Comparison of ENCODE assay signal across 8 cellular contexts in genomic region chr15:69394556-69395282, GRCh38. TPM values are rescaled to one million over a fixed set of nuclear protein-coding genes. Genes with fewer than 3 reads are reported as not detected.
DNase-seq lines count a peak whose midpoint lies in the region; ATAC-seq and TF ChIP-seq lines count a peak whose summit lies in the region.

No MANE protein-coding gene starts in this region.

- no peaks in the 10 kb centered on the region for H3K79me1 ChIP-seq in H9 (ENCODE audit: insufficient read depth, low read depth, low read length, poor library complexity, severe bottlenecking)

- H3K9ac ChIP-seq in H9 (ENCODE audit: extremely low read depth, insufficient read length, low read length): no peak overlapping the region

- no peak overlapping the region for H4K91ac ChIP-seq in H9 (ENCODE audit: insufficient read length, low read depth, low read length)

- WGBS in H9 (ENCODE audit: extremely low coverage, insufficient read length, low lambda C conversion rate): no CpG with 5 or more reads among the region's 36 CpGs

- H3T11ph ChIP-seq in H9 (ENCODE audit: low read length): no peak overlapping the region

- H3K27me3 Mint-ChIP-seq in H9 (ENCODE audit: low read depth): peaks cover 11% of the 10 kb centered on the region

- no peak overlapping the region for H3K4ac ChIP-seq in H9 (ENCODE audit: low read depth, low read length)

- no peaks in the 10 kb centered on the region for H3K27me3 ChIP-seq in H9 (ENCODE audit: insufficient read depth, low read length)
- no peaks in the 10 kb centered on the region for H3K27me3 ChIP-seq in dorsolateral prefrontal cortex
- no peaks in the 10 kb centered on the region for H3K27me3 ChIP-seq in lower lobe of right lung (ENCODE audit: low read depth)

- no peak overlapping the region for H3K23ac ChIP-seq in H9 (ENCODE audit: insufficient read length, low read depth, low read length)

- DNase-seq in Caki2 (ENCODE audit: low read depth): peak; percentile 78
- DNase-seq in H9: peak; percentile 91
- DNase-seq in NCI-H526 treated with DMSO at 0.1 percent for 48 hours (lab: John Stamatoyannopoulos, UW): peak; percentile 35
- peak; percentile 91 to 93 for DNase-seq in activated CD4-positive, alpha-beta T cell treated with anti-CD3 and anti-CD28 coated beads, Interleukin-2, amount 50 U/mL, for 48 hours
- peak; percentile 77 to 91 (median 84) for DNase-seq in dorsolateral prefrontal cortex
- peak; percentile 87 for DNase-seq in lower lobe of right lung
- DNase-seq in stimulated activated CD4-positive, alpha-beta T cell treated with anti-CD3 and anti-CD28 coated beads, TNF-alpha, amount 100 ng/mL, for 48 hours (ENCODE audit: low read depth in 3 of 3): peak; percentile 70 to 78 (median 75)

- H4K20me1 ChIP-seq in H9 (ENCODE audit: control insufficient read depth, insufficient read depth, insufficient read length): no peaks in the 10 kb centered on the region

- no peak overlapping the region for H2BK20ac ChIP-seq in H9 (ENCODE audit: low read depth, low read length, poor library complexity, severe bottlenecking)

- H3K9me3 ChIP-seq in H9 (ENCODE audit: control insufficient read depth, low read depth, low read length) (no peaks in the 10 kb centered on the region), lower lobe of right lung (no peaks in the 10 kb centered on the region)

- no peak overlapping the region for H3K56ac ChIP-seq in H9 (ENCODE audit: insufficient read length, low read depth, low read length)

- H2BK5ac ChIP-seq in H9 (ENCODE audit: insufficient read length, low read length): no peak overlapping the region

- peak overlapping the region in 1 of 2 experiments; percentile 41; a peak in 2 of 5 replicates for H3K4me3 Mint-ChIP-seq in H9

- H3K14ac ChIP-seq in H9 (ENCODE audit: insufficient read depth, low read length): no peak overlapping the region; the same call in 1 of the 2 replicates

- peak overlapping the region in 1 of 3 experiments; percentile 82; a peak in 1 of 7 replicates for H3K27ac Mint-ChIP-seq in H9

- peak overlapping the region; percentile 63 for H2AFZ ChIP-seq in H9 (ENCODE audit: low read length)

- in situ Hi-C loops in Caki2 (cut with HindIII; ENCODE audit: low pct_unique_long_range_greater_than_20kb, low sequenced_read_pairs): no loop called here

- H2AK5ac ChIP-seq in H9 (ENCODE audit: insufficient read length, low read length): no peak overlapping the region

- peaks cover 3% of the 10 kb centered on the region; the same call in 1 of the 2 replicates for H3K4me1 ChIP-seq in H9 (ENCODE audit: insufficient read depth, low read length)
- H3K4me1 ChIP-seq in lower lobe of right lung: peaks cover 10% of the 10 kb centered on the region

- ATAC-seq in lower lobe of right lung (peak; percentile 88 to 93), HG03039 (IDR thresholded peaks at IDR 0.05; ENCODE audit: unreplicated experiment) (no peak)

- intact Hi-C loops in dorsolateral prefrontal cortex (cut with DNase I): loop anchor here in 1 of 2 donors (1.0 to 5.0 kb wide), 2 partner anchors 127 to 335 kb away; no protein-coding TSS in a partner anchor
- intact Hi-C loops in lower lobe of right lung (cut with DNase I): no loop called here

- peaks cover 15 to 24% of the 10 kb centered on the region in 2 experiments for H3K4me1 Mint-ChIP-seq in H9

- H2BK120ac ChIP-seq in H9 (ENCODE audit: low read depth, low read length, poor library complexity, severe bottlenecking): no peak overlapping the region

- no peak overlapping the region for H4K8ac ChIP-seq in H9 (replicated peaks; ENCODE audit: insufficient read length, low read depth, low read length)

- H3K23me2 ChIP-seq in H9 (ENCODE audit: insufficient read length, low read depth, low read length, poor library complexity, severe bottlenecking): no peaks in the 10 kb centered on the region

- H2BK15ac ChIP-seq in H9 (ENCODE audit: low read depth, low read length): no peak overlapping the region

- no peaks in the 10 kb centered on the region for H3K9me3 Mint-ChIP-seq in H9

- H3K18ac ChIP-seq in H9 (ENCODE audit: insufficient read length, low read depth, low read length): no peak overlapping the region

- TF ChIP-seq CTCF in H9 (conservative IDR thresholded peaks at IDR 0.05) (peak; percentile 98), dorsolateral prefrontal cortex (IDR thresholded peaks at IDR 0.05 in 54 of 56, conservative IDR thresholded peaks at IDR 0.05 in 2 of 56; ENCODE audit: low read depth in 1 of 56, partially characterized antibody in 56 of 56) (peak; percentile 89 to 99 (median 98)), lower lobe of right lung (IDR thresholded peaks at IDR 0.05) (peak; percentile 98)

- H3K27ac ChIP-seq in H9 (ENCODE audit: insufficient read length, low read depth, low read length): no peak overlapping the region
- peak overlapping the region in 2 of 59 donors; percentile 18 to 45 for H3K27ac ChIP-seq in dorsolateral prefrontal cortex
- no peak overlapping the region for H3K27ac ChIP-seq in lower lobe of right lung

- H4K5ac ChIP-seq in H9 (ENCODE audit: insufficient read length, low read depth, low read length): no peak overlapping the region

- no peaks in the 10 kb centered on the region for H3K36me3 Mint-ChIP-seq in H9 (ENCODE audit: insufficient read depth in 1 of 3, low read depth in 3 of 3)

- H2BK12ac ChIP-seq in H9 (ENCODE audit: insufficient read length, low read depth, low read length): no peak overlapping the region

- no peak overlapping the region for H3K4me2 ChIP-seq in H9 (ENCODE audit: insufficient read depth, insufficient read length, low read length)

- no peaks in the 10 kb centered on the region for H3K79me2 ChIP-seq in H9 (ENCODE audit: insufficient read depth, low read length)

- H3K4me3 ChIP-seq in dorsolateral prefrontal cortex (peak overlapping the region in 49 of 59 donors; percentile 3 to 58 (median 34)), lower lobe of right lung (no peak overlapping the region)

- H3K36me3 ChIP-seq in lower lobe of right lung: no peaks in the 10 kb centered on the region

RNA-seq across cellular contexts. Expression of gene KIF23, which starts 19.4 kb away (rescaled TPM):
- 20.6 and 25.1 TPM in 2 replicates for total RNA-seq in Caki2 (2014; rRNA removed; shearing (Covaris generic); ENCODE audit: low replicate concordance)
- total RNA-seq in H9 (2021) (55.4 and 57.2 TPM in 2 replicates), dorsolateral prefrontal cortex (1 to 10 TPM in 60 of 120 experiments, under 1 TPM in 58, not detected in 2; 0.22 to 3.1 (median 1.0) TPM), lower lobe of right lung (1.3 TPM)

RNA-seq across cellular contexts. Expression of gene RPLP1, which starts 57.9 kb away (rescaled TPM):
- 41.6 and 70.1 TPM in 2 replicates for total RNA-seq in Caki2 (2014; rRNA removed; shearing (Covaris generic); ENCODE audit: low replicate concordance)
- total RNA-seq in H9 (2021) (1,715 and 1,872 TPM in 2 replicates), dorsolateral prefrontal cortex (100 to 1,000 TPM; 273 to 656 (median 397) TPM), lower lobe of right lung (1,283 TPM)

Comparison
In these comparisons a context has a peak if more than half of its experiments do, and no peak if none do; other contexts are left out.
1. DNase-seq: peak in every context shown above with its lines; median percentile 92 in activated CD4-positive, alpha-beta T cell treated with anti-CD3 and anti-CD28 coated beads, Interleukin-2, amount 50 U/mL, for 48 hours; 91 in H9; 87 in lower lobe of right lung; 84 in dorsolateral prefrontal cortex; 78 in Caki2; 75 in stimulated activated CD4-positive, alpha-beta T cell treated with anti-CD3 and anti-CD28 coated beads, TNF-alpha, amount 100 ng/mL, for 48 hours; 35 in NCI-H526 treated with DMSO at 0.1 percent for 48 hours.